Comparison of ENCODE assay signal across 9 cellular contexts in the genomic region with DNA sequence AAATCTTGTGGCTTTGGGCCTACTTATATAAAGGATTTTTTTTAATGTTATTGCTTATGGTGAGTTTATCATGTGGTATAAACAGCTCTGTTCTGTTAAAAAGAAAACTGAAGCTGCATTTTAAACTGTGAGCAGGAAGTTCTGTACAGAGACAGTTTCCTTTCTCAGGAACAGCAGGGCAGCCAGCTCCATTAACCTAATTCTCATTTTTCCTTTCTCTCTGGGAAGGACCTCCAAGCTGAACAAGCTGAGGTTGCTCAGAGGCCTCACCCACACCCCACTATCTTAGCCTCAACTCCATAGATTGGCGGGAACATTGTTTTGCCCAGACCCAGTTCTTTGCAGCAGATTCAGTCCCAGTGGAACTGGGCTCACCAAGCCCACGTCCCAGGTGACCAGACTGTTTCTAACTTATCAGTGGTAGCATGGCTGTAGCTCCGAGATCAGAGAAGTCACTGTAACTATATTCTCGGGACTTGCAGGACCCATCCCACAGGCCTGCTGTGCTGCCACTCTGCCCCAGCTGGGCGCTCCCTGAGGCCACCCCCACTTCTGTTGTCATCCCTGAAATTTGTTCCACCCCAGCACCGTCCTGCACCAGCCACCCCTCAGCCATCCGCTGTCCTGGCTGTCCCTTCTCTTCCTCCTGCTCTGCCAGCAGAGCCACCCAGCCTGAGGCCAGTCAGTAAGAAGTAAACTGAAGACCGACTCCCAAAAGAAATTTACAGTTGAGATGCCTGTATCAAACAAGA. TPM values are rescaled to one million over a fixed set of nuclear protein-coding genes. Genes with fewer than 3 reads are reported as not detected.
DNase-seq lines count a peak whose midpoint lies in the region; ATAC-seq and TF ChIP-seq lines count a peak whose summit lies in the region.
"Had no signal": no experiment of that assay in that cellular context is flagged by ENCODE, and none has a peak within 500 bp of the region (broad histone marks: within the 10 kb centered on the region; RNA-seq: fewer than 3 reads in every experiment).

No MANE protein-coding gene starts in this region.

- POLR2A ChIA-PET in CD8-positive, alpha-beta T cell (lab: Charles Lee) = interaction anchor here (0.6 to 1.1 kb wide), 2 partner anchors 10 to 27 kb away, joined by 3 to 4 read pairs; no protein-coding TSS in a partner anchor

- H3K9me3 ChIP-seq in CD8-positive, alpha-beta T cell (ENCODE audit: low read length) = no peaks in the 10 kb centered on the region
- H3K9me3 ChIP-seq in Loucy (ENCODE audit: insufficient read depth, low read depth, low read length) (no peaks in the 10 kb centered on the region), endodermal cell (ENCODE audit: control insufficient read depth, low read length) (peaks cover 3% of the 10 kb centered on the region)

- no peaks in the 10 kb centered on the region for H3K9me2 ChIP-seq in Loucy (replicated peaks; ENCODE audit: low read depth, low read length)

- H3K79me2 ChIP-seq in Loucy (ENCODE audit: insufficient read depth, low read length) = no peaks in the 10 kb centered on the region

- CTCF ChIA-PET in CD8-positive, alpha-beta T cell (lab: Charles Lee) = interaction anchor here (0.7 to 4.4 kb wide), 4 partner anchors 11 to 102 kb away, joined by 3 to 27 read pairs (median 10); no protein-coding TSS in a partner anchor

- H3K4me1 ChIP-seq in CD8-positive, alpha-beta T cell (ENCODE audit: insufficient read depth, low read length) = peaks cover 23% of the 10 kb centered on the region
- H3K4me1 ChIP-seq in Loucy (ENCODE audit: insufficient read depth, low read length, poor library complexity, severe bottlenecking) = peaks cover 41% of the 10 kb centered on the region
- no peaks in the 10 kb centered on the region for H3K4me1 ChIP-seq in endodermal cell (ENCODE audit: control insufficient read depth, insufficient read depth, low read length)

- H3K4me3 Mint-ChIP-seq in CD8-positive, alpha-beta T cell = peak overlapping the region; percentile 52
- no peak overlapping the region for H3K4me3 Mint-ChIP-seq in endodermal cell
- H3K4me3 Mint-ChIP-seq in progenitor cell of endocrine pancreas (ENCODE audit: low read depth) = no peak overlapping the region

- H3K27ac Mint-ChIP-seq in CD8-positive, alpha-beta T cell = peak overlapping the region; percentile 93
- H3K27ac Mint-ChIP-seq in endodermal cell (peak overlapping the region; percentile 62), progenitor cell of endocrine pancreas (peak overlapping the region; percentile 68)

- no peaks in the 10 kb centered on the region for H3K36me3 ChIP-seq in CD8-positive, alpha-beta T cell (ENCODE audit: insufficient read depth, low read length)
- H3K36me3 ChIP-seq in Loucy (ENCODE audit: insufficient read depth, low read length) (no peaks in the 10 kb centered on the region), endodermal cell (ENCODE audit: control insufficient read depth, insufficient read depth, low read length) (peaks cover 4% of the 10 kb centered on the region)

- H3K27me3 ChIP-seq in CD8-positive, alpha-beta T cell (ENCODE audit: insufficient read depth, low read length) = no peaks in the 10 kb centered on the region
- H3K27me3 ChIP-seq in Loucy (ENCODE audit: insufficient read depth, low read length, poor library complexity, severe bottlenecking) (no peaks in the 10 kb centered on the region), endodermal cell (ENCODE audit: control insufficient read depth, insufficient read depth, low read length, poor library complexity, severe bottlenecking) (no peaks in the 10 kb centered on the region)

- peak overlapping the region; percentile 64 for H3K4me2 ChIP-seq in Loucy (ENCODE audit: low read depth, low read length, poor library complexity, severe bottlenecking)

- H3K4me1 Mint-ChIP-seq in CD8-positive, alpha-beta T cell (ENCODE audit: low read depth) = peaks cover 27% of the 10 kb centered on the region
- H3K4me1 Mint-ChIP-seq in endodermal cell (peaks cover 6% of the 10 kb centered on the region), progenitor cell of endocrine pancreas (ENCODE audit: low read depth) (peaks cover 39% of the 10 kb centered on the region)

- no peak overlapping the region for H3K4me3 ChIP-seq in CD8-positive, alpha-beta T cell (ENCODE audit: low read depth, low read length)
- H3K4me3 ChIP-seq in Loucy (ENCODE audit: low read length, poor library complexity, severe bottlenecking) (peak overlapping the region; percentile 52), endodermal cell (ENCODE audit: low read length) (no peak overlapping the region)

- WGBS in endodermal cell (ENCODE audit: insufficient coverage in 1 of 2, insufficient read length in 1 of 2), 2 experiments = 90 to 97% methylated on average over 5 to 8 of the region's 8 CpGs

- no peaks in the 10 kb centered on the region for H4K20me1 ChIP-seq in Loucy (ENCODE audit: insufficient read depth, low read length, poor library complexity, severe bottlenecking)

- H2AFZ ChIP-seq in Loucy (ENCODE audit: low read length) = peak overlapping the region; percentile 79

- H3K9ac ChIP-seq in Loucy (ENCODE audit: low read depth, low read length, poor library complexity, severe bottlenecking) (peak overlapping the region; percentile 71), endodermal cell (ENCODE audit: extremely low read depth, low read length, poor library complexity, severe bottlenecking) (no peak overlapping the region)

- H3K27ac ChIP-seq in CD8-positive, alpha-beta T cell (ENCODE audit: low read depth, low read length) = peak overlapping the region; percentile 34
- no peak overlapping the region for H3K27ac ChIP-seq in endodermal cell (ENCODE audit: low read depth, low read length)

- DNase-seq in CD8-positive, alpha-beta T cell = no peak
- DNase-seq in endodermal cell (no peak), progenitor cell of endocrine pancreas (ENCODE audit: low spot score, unreplicated experiment) (no peak), occipital lobe (lab: John Stamatoyannopoulos, UW) (no peak), DMS153 treated with DMSO at 0.1 percent for 48 hours (lab: John Stamatoyannopoulos, UW; ENCODE audit: unreplicated experiment) (no peak), NCI-H774 (lab: John Stamatoyannopoulos, UW) (no peak), NCI-H2196 (lab: John Stamatoyannopoulos, UW; ENCODE audit: unreplicated experiment) (no peak)
- DNase-seq: NCI-H226 had no signal

- intact Hi-C loops in CD8-positive, alpha-beta T cell (cut with DNase I, micrococcal nuclease) = no loop called here

- no peak for TF ChIP-seq CTCF in CD8-positive, alpha-beta T cell (IDR thresholded peaks at IDR 0.05)
- no peak for TF ChIP-seq CTCF in Loucy (conservative IDR thresholded peaks at IDR 0.05; ENCODE audit: low read length)
- no peak for TF ChIP-seq CTCF in endodermal cell (conservative IDR thresholded peaks at IDR 0.05)
- no peak for TF ChIP-seq CTCF in progenitor cell of endocrine pancreas (IDR thresholded peaks at IDR 0.05; ENCODE audit: unreplicated experiment)

- no peak for ATAC-seq in CD8-positive, alpha-beta T cell

- H3K9me3 Mint-ChIP-seq in CD8-positive, alpha-beta T cell = no peaks in the 10 kb centered on the region
- no peaks in the 10 kb centered on the region for H3K9me3 Mint-ChIP-seq in endodermal cell
- peaks cover 3% of the 10 kb centered on the region for H3K9me3 Mint-ChIP-seq in progenitor cell of endocrine pancreas (ENCODE audit: low read depth)

- peaks cover 3% of the 10 kb centered on the region; the same call in 1 of the 2 replicates for H3F3A ChIP-seq in Loucy (ENCODE audit: low read depth)

- H3K27me3 Mint-ChIP-seq in CD8-positive, alpha-beta T cell (ENCODE audit: low read depth) = no peaks in the 10 kb centered on the region
- no peaks in the 10 kb centered on the region for H3K27me3 Mint-ChIP-seq in endodermal cell (ENCODE audit: insufficient read depth)
- H3K27me3 Mint-ChIP-seq in progenitor cell of endocrine pancreas = no peaks in the 10 kb centered on the region

- no peaks in the 10 kb centered on the region for H3K36me3 Mint-ChIP-seq in CD8-positive, alpha-beta T cell
- H3K36me3 Mint-ChIP-seq in endodermal cell (ENCODE audit: low read depth) (peaks cover 12% of the 10 kb centered on the region), progenitor cell of endocrine pancreas (ENCODE audit: insufficient read depth) (peaks cover 18% of the 10 kb centered on the region)

RNA-seq across cellular contexts. Expression of gene VILL, which starts 33.2 kb away (rescaled TPM):
- total RNA-seq in CD8-positive, alpha-beta T cell = 10 to 100 TPM; 19.0 to 19.6 TPM
- total RNA-seq in endodermal cell = 10 to 100 TPM; 16.0 to 21.3 TPM
- polyA plus RNA-seq in endodermal cell (2013, experiment 1 of 2) = 4.4 TPM
- polyA plus RNA-seq in endodermal cell (2013, experiment 2 of 2) = 3.5 TPM
- total RNA-seq in progenitor cell of endocrine pancreas = 6.8 and 7.6 TPM in 2 replicates
- 13.6 TPM for total RNA-seq in occipital lobe
